21 cellular contexts compared by ENCODE assay signal in the genomic region with DNA sequence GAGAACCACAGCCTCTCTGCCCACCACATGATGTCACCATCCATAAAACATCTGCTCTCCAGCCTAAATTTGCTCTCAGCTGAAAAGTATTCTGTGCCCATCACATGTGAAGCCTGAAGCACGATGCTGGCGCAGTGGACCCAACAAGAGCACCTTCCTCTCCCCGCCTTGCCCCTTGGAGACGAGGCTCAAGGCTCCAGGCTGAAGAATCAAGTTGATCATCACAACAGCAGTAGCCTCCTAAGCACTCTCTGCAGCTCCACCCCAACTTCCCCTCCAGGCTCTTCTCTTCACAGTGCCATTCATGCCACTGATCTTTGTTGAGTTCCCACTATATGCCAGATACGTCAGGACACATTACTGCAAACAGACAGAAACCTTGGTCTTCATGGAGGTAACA. TPM values are rescaled to one million over a fixed set of nuclear protein-coding genes. Genes with fewer than 3 reads are reported as not detected.
DNase-seq lines count a peak whose midpoint lies in the region; ATAC-seq and TF ChIP-seq lines count a peak whose summit lies in the region.
"Had no signal": no experiment of that assay in that cellular context is flagged by ENCODE, and none has a peak within 500 bp of the region (broad histone marks: within the 10 kb centered on the region; RNA-seq: fewer than 3 reads in every experiment).

No MANE protein-coding gene starts in this region.

- no peaks in the 10 kb centered on the region for H3K9me3 ChIP-seq in OCI-LY7 (ENCODE audit: low read length)
- H3K9me3 ChIP-seq: left lung, MG63 had no signal

- H3K4me1 Mint-ChIP-seq in activated CD4-positive, alpha-beta T cell treated with anti-CD3 and anti-CD28 coated beads for 36 hours = peaks cover 14% of the 10 kb centered on the region
- peaks cover 6 to 22% of the 10 kb centered on the region in 2 donors for H3K4me1 Mint-ChIP-seq in effector memory CD8-positive, alpha-beta T cell (ENCODE audit: low read depth in 2 of 2)
- H3K4me1 Mint-ChIP-seq in stimulated activated naive B cell treated with anti-CD40 and anti-IgM and Interleukin-4, amounts not matched to agents 10 μg/mL and 1 μg/mL and 100 μg/mL, for 72 hours = peaks cover 36 to 53% of the 10 kb centered on the region in 2 donors
- peaks cover 14% of the 10 kb centered on the region for H3K4me1 Mint-ChIP-seq in activated naive CD4-positive, alpha-beta T cell treated with anti-CD3 and anti-CD28 coated beads for 36 hours (ENCODE audit: low read depth)

- no TSS peak for BruUV-seq in OCI-LY7 (replicated peaks; lab: Mats Ljungman, UMichigan)

- DNase-seq in activated CD4-positive, alpha-beta T cell treated with anti-CD3 and anti-CD28 coated beads for 36 hours = no peak
- no peak for DNase-seq in activated CD4-positive, alpha-beta T cell treated with anti-CD3 and anti-CD28 coated beads for 48 hours
- DNase-seq in OCI-LY7 (ENCODE audit: low spot score) = no peak
- DNase-seq in effector memory CD8-positive, alpha-beta T cell = no peak
- DNase-seq in stimulated activated naive B cell treated with anti-CD40 and anti-IgM and Interleukin-4, amounts not matched to agents 10 μg/mL and 1 μg/mL and 100 μg/mL, for 72 hours = no peak
- no peak for DNase-seq in activated naive CD4-positive, alpha-beta T cell treated with anti-CD3 and anti-CD28 coated beads for 36 hours
- DNase-seq: activated CD4-positive, CD25-positive, alpha-beta regulatory T cell; activated naive CD4-positive, alpha-beta T cell treated with anti-CD3 and anti-CD28 coated beads, Interleukin-2, amount 50 U/mL, for 16 hours; COR-L47; cortex of kidney; foreskin melanocyte; H7; left lung; MG63; NCI-H2029; NCI-H524 treated with DMSO at 0.1 percent for 48 hours; stimulated activated naive CD4-positive, alpha-beta T cell treated with Interleukin-2 at 50 U/mL for 16 hours had no signal

- POLR2A ChIA-PET in activated CD4-positive, alpha-beta T cell treated with anti-CD3 and anti-CD28 coated beads for 36 hours (lab: Charles Lee) = no interaction called here
- POLR2A ChIA-PET in OCI-LY7 (lab: Charles Lee) = interaction anchor here (0.6 to 1.8 kb wide), 4 partner anchors 11 to 73 kb away, joined by 3 to 17 read pairs (median 4); no protein-coding TSS in a partner anchor

- CTCF ChIA-PET in activated CD4-positive, alpha-beta T cell treated with anti-CD3 and anti-CD28 coated beads for 36 hours (lab: Charles Lee) = interaction anchor here (0.7 to 1.1 kb wide), 2 partner anchors 13 to 72 kb away, joined by 3 read pairs; no protein-coding TSS in a partner anchor
- CTCF ChIA-PET in OCI-LY7 (lab: Charles Lee; ENCODE audit: unreplicated experiment) = no interaction called here
- CTCF ChIA-PET in activated naive CD4-positive, alpha-beta T cell treated with anti-CD3 and anti-CD28 coated beads for 36 hours (lab: Charles Lee) = interaction anchor here (0.7 to 1.1 kb wide), 2 partner anchors 9 to 131 kb away, joined by 3 to 6 read pairs; no protein-coding TSS in a partner anchor

- no peaks in the 10 kb centered on the region for H3K36me3 Mint-ChIP-seq in activated CD4-positive, alpha-beta T cell treated with anti-CD3 and anti-CD28 coated beads for 36 hours (ENCODE audit: low read depth)
- peaks cover 2% of the 10 kb centered on the region for H3K36me3 Mint-ChIP-seq in effector memory CD8-positive, alpha-beta T cell (ENCODE audit: insufficient read depth)
- no peaks in the 10 kb centered on the region for H3K36me3 Mint-ChIP-seq in stimulated activated naive B cell treated with anti-CD40 and anti-IgM and Interleukin-4, amounts not matched to agents 10 μg/mL and 1 μg/mL and 100 μg/mL, for 72 hours
- no peaks in the 10 kb centered on the region for H3K36me3 Mint-ChIP-seq in activated naive CD4-positive, alpha-beta T cell treated with anti-CD3 and anti-CD28 coated beads for 36 hours (ENCODE audit: low read depth)
- H3K36me3 Mint-ChIP-seq: brain had no signal

- no peak overlapping the region for H3K4me3 Mint-ChIP-seq in activated CD4-positive, alpha-beta T cell treated with anti-CD3 and anti-CD28 coated beads for 36 hours
- H3K4me3 Mint-ChIP-seq in effector memory CD8-positive, alpha-beta T cell = no peak overlapping the region
- H3K4me3 Mint-ChIP-seq in stimulated activated naive B cell treated with anti-CD40 and anti-IgM and Interleukin-4, amounts not matched to agents 10 μg/mL and 1 μg/mL and 100 μg/mL, for 72 hours = peak overlapping the region in 1 of 2 donors; percentile 56
- no peak overlapping the region for H3K4me3 Mint-ChIP-seq in activated naive CD4-positive, alpha-beta T cell treated with anti-CD3 and anti-CD28 coated beads for 36 hours
- H3K4me3 Mint-ChIP-seq: brain had no signal

- peaks cover 14% of the 10 kb centered on the region for H3K4me1 ChIP-seq in OCI-LY7 (ENCODE audit: insufficient read depth, low read length, poor library complexity, severe bottlenecking)

- ATAC-seq in activated CD4-positive, alpha-beta T cell treated with anti-CD3 and anti-CD28 coated beads for 36 hours = no peak
- no peak for ATAC-seq in effector memory CD8-positive, alpha-beta T cell (replicated peaks)
- ATAC-seq in stimulated activated naive B cell treated with anti-CD40 and anti-IgM and Interleukin-4, amounts not matched to agents 10 μg/mL and 1 μg/mL and 100 μg/mL, for 72 hours (replicated peaks) = no peak
- ATAC-seq in GM21619 (IDR thresholded peaks at IDR 0.05; ENCODE audit: unreplicated experiment) = no peak
- no peak for ATAC-seq in GM18870 (IDR thresholded peaks at IDR 0.05; ENCODE audit: unreplicated experiment)
- ATAC-seq: GM12878, left lung had no signal

- 0 out of 2 replicates have a peak overlapping the region, but pooled peaks have one; percentile 32 for H2AFZ ChIP-seq in OCI-LY7 (ENCODE audit: low read length)

- H3K36me3 ChIP-seq in OCI-LY7 (ENCODE audit: insufficient read depth, low read length) = no peaks in the 10 kb centered on the region
- H3K36me3 ChIP-seq: left lung, MG63 had no signal

- H3K27me3 Mint-ChIP-seq in activated CD4-positive, alpha-beta T cell treated with anti-CD3 and anti-CD28 coated beads for 36 hours = no peaks in the 10 kb centered on the region
- no peaks in the 10 kb centered on the region for H3K27me3 Mint-ChIP-seq in effector memory CD8-positive, alpha-beta T cell
- H3K27me3 Mint-ChIP-seq in stimulated activated naive B cell treated with anti-CD40 and anti-IgM and Interleukin-4, amounts not matched to agents 10 μg/mL and 1 μg/mL and 100 μg/mL, for 72 hours = no peaks in the 10 kb centered on the region
- H3K27me3 Mint-ChIP-seq in activated naive CD4-positive, alpha-beta T cell treated with anti-CD3 and anti-CD28 coated beads for 36 hours (ENCODE audit: low read depth) = no peaks in the 10 kb centered on the region

- H4K20me1 ChIP-seq in OCI-LY7 (ENCODE audit: insufficient read depth, low read length) = no peaks in the 10 kb centered on the region

- no peaks in the 10 kb centered on the region for H3K9me2 ChIP-seq in OCI-LY7 (ENCODE audit: insufficient read depth, low read length)

- intact Hi-C loops in activated CD4-positive, alpha-beta T cell treated with anti-CD3 and anti-CD28 coated beads for 36 hours (cut with DNase I, micrococcal nuclease) = no loop called here
- intact Hi-C loops in OCI-LY7 (cut with micrococcal nuclease; ENCODE audit: unreplicated experiment) = no loop called here
- intact Hi-C loops in activated naive CD4-positive, alpha-beta T cell treated with anti-CD3 and anti-CD28 coated beads for 36 hours (cut with micrococcal nuclease) = no loop called here

- H3K27ac Mint-ChIP-seq in activated CD4-positive, alpha-beta T cell treated with anti-CD3 and anti-CD28 coated beads for 36 hours = peak overlapping the region; percentile 67
- peak overlapping the region; percentile 56 to 79 for H3K27ac Mint-ChIP-seq in effector memory CD8-positive, alpha-beta T cell
- peak overlapping the region; percentile 70 for H3K27ac Mint-ChIP-seq in stimulated activated naive B cell treated with anti-CD40 and anti-IgM and Interleukin-4, amounts not matched to agents 10 μg/mL and 1 μg/mL and 100 μg/mL, for 72 hours
- H3K27ac Mint-ChIP-seq in activated naive CD4-positive, alpha-beta T cell treated with anti-CD3 and anti-CD28 coated beads for 36 hours = no peak overlapping the region
- H3K27ac Mint-ChIP-seq: brain had no signal

- no peak overlapping the region for H3K4me2 ChIP-seq in OCI-LY7 (ENCODE audit: low read length)

- no peaks in the 10 kb centered on the region for H3K9me3 Mint-ChIP-seq in activated CD4-positive, alpha-beta T cell treated with anti-CD3 and anti-CD28 coated beads for 36 hours (ENCODE audit: low read depth)
- H3K9me3 Mint-ChIP-seq in effector memory CD8-positive, alpha-beta T cell = no peaks in the 10 kb centered on the region
- no peaks in the 10 kb centered on the region for H3K9me3 Mint-ChIP-seq in stimulated activated naive B cell treated with anti-CD40 and anti-IgM and Interleukin-4, amounts not matched to agents 10 μg/mL and 1 μg/mL and 100 μg/mL, for 72 hours
- H3K9me3 Mint-ChIP-seq in activated naive CD4-positive, alpha-beta T cell treated with anti-CD3 and anti-CD28 coated beads for 36 hours = no peaks in the 10 kb centered on the region

- H3K79me2 ChIP-seq in OCI-LY7 (ENCODE audit: insufficient read depth, low read depth, low read length) = no peaks in the 10 kb centered on the region

- no peak overlapping the region for H3K27ac ChIP-seq in OCI-LY7 (ENCODE audit: low read depth, low read length, poor library complexity, severe bottlenecking)

- TF ChIP-seq CTCF in OCI-LY7 (conservative IDR thresholded peaks at IDR 0.05; ENCODE audit: low read length) = no peak

- H3K4me3 ChIP-seq in OCI-LY7 (ENCODE audit: low read depth, low read length, poor library complexity, severe bottlenecking) = no peak overlapping the region
- H3K4me3 ChIP-seq: GM12878, left lung, MG63 had no signal

RNA-seq across cellular contexts. Expression of gene ZNF217, which starts 41.5 kb away (rescaled TPM):
- 10 to 100 TPM; 41.5 to 45.6 TPM for total RNA-seq in activated CD4-positive, alpha-beta T cell treated with anti-CD3 and anti-CD28 coated beads for 36 hours
- total RNA-seq in OCI-LY7 (2014; rRNA removed; shearing (Covaris generic)) = 35.1 and 39.7 TPM in 2 replicates
- total RNA-seq in OCI-LY7 (2022) = 68.4 and 77.0 TPM in 2 replicates
- 10 to 100 TPM; 37.2 to 38.3 TPM for total RNA-seq in activated naive CD4-positive, alpha-beta T cell treated with anti-CD3 and anti-CD28 coated beads for 36 hours
